15 cellular contexts compared by ENCODE assay signal in genomic region chr16:67280090-67281015, GRCh38. TPM values are rescaled to one million over a fixed set of nuclear protein-coding genes. Genes with fewer than 3 reads are reported as not detected.
DNase-seq lines count a peak whose midpoint lies in the region; TF ChIP-seq lines count a peak whose summit lies in the region.
"Had no signal": no experiment of that assay in that cellular context is flagged by ENCODE, and none has a peak within 500 bp of the region (broad histone marks: within the 10 kb centered on the region; RNA-seq: fewer than 3 reads in every experiment).

No MANE protein-coding gene starts in this region.

- H4K20me1 ChIP-seq in MM.1S (ENCODE audit: insufficient read depth, low read length), result no peaks in the 10 kb centered on the region

- H3K27ac Mint-ChIP-seq in activated naive CD4-positive, alpha-beta T cell treated with anti-CD3 and anti-CD28 coated beads for 36 hours, result no peak overlapping the region

- H3K4me1 ChIP-seq in MM.1S (ENCODE audit: low read length), result peaks cover 5% of the 10 kb centered on the region; the same call in 1 of the 2 replicates
- H3K4me1 ChIP-seq in colonic mucosa, result no peaks in the 10 kb centered on the region

- no peaks in the 10 kb centered on the region for H3F3A ChIP-seq in MM.1S (ENCODE audit: insufficient read depth, low read length)

- H3K27ac ChIP-seq in MM.1S (ENCODE audit: low read length) (no peak overlapping the region), colonic mucosa (no peak overlapping the region), skin epidermis (peak overlapping the region in 5 of 21 experiments; percentile 76 to 90 (median 86))

- peaks cover 20% of the 10 kb centered on the region for H3K4me1 Mint-ChIP-seq in activated naive CD4-positive, alpha-beta T cell treated with anti-CD3 and anti-CD28 coated beads for 36 hours (ENCODE audit: low read depth)

- H3K9me3 ChIP-seq in MM.1S (replicated peaks; ENCODE audit: insufficient read depth, low read length) (no peaks in the 10 kb centered on the region), colonic mucosa (no peaks in the 10 kb centered on the region)
- H3K9me3 ChIP-seq: ascending aorta had no signal

- no peak for DNase-seq in activated naive CD4-positive, alpha-beta T cell treated with anti-CD3 and anti-CD28 coated beads for 36 hours
- no peak for DNase-seq in activated naive CD4-positive, alpha-beta T cell (lab: John Stamatoyannopoulos, UW)
- DNase-seq in MM.1S, result no peak
- no peak for DNase-seq in colonic mucosa
- no peak for DNase-seq in superior temporal gyrus (ENCODE audit: extremely low spot score)
- no peak for DNase-seq in NCI-H1105 treated with DMSO at 0.1 percent for 48 hours (lab: John Stamatoyannopoulos, UW)
- DNase-seq in SKM-1 (lab: John Stamatoyannopoulos, UW; ENCODE audit: unreplicated experiment), result no peak
- DNase-seq: effector memory CD4-positive, alpha-beta T cell; NCI-H510A treated with DMSO at 0.1 percent for 48 hours; occipital lobe; stimulated activated CD8-positive, alpha-beta memory T cell treated with anti-CD3 and anti-CD28 coated beads, Interleukin-4, amount 100 ng/mL, for 48 hours had no signal

- no peaks in the 10 kb centered on the region for H3K9me2 ChIP-seq in MM.1S (replicated peaks; ENCODE audit: insufficient read depth, low read length)

- CTCF ChIA-PET in activated naive CD4-positive, alpha-beta T cell treated with anti-CD3 and anti-CD28 coated beads for 36 hours (lab: Charles Lee), result interaction anchor here (0.7 to 2.9 kb wide), 10 partner anchors 14 to 168 kb away, joined by 3 to 10 read pairs (median 4); partner anchors contain the start of genes KCTD19 and LRRC36

- H3K4me3 Mint-ChIP-seq in activated naive CD4-positive, alpha-beta T cell treated with anti-CD3 and anti-CD28 coated beads for 36 hours, result peak overlapping the region; percentile 38

- H2AFZ ChIP-seq in MM.1S (ENCODE audit: low read length), result peak overlapping the region; percentile 85

- intact Hi-C loops in activated naive CD4-positive, alpha-beta T cell treated with anti-CD3 and anti-CD28 coated beads for 36 hours (cut with micrococcal nuclease), result no loop called here
- intact Hi-C loops in colonic mucosa (cut with DNase I), result loop anchor here (5.0 to 10.0 kb wide), 2 partner anchors 83 to 134 kb away; partner anchors contain the start of genes ELMO3 and ZDHHC1

- no peak overlapping the region for H3K9ac ChIP-seq in MM.1S (ENCODE audit: low read length)
- peak overlapping the region; percentile 23 to 33 for H3K9ac ChIP-seq in colonic mucosa (ENCODE audit: low read depth in 2 of 2, low read length in 2 of 2)

- H3K4me2 ChIP-seq in MM.1S (ENCODE audit: low read depth, low read length), result no peak overlapping the region; the same call in 1 of the 2 replicates

- no peak overlapping the region for H3K4me3 ChIP-seq in MM.1S (ENCODE audit: low read length)
- no peak overlapping the region for H3K4me3 ChIP-seq in colonic mucosa
- peak overlapping the region in 5 of 7 experiments; percentile 46 to 87 (median 74) for H3K4me3 ChIP-seq in skin epidermis

- H3K36me3 ChIP-seq in MM.1S (replicated peaks; ENCODE audit: insufficient read depth, low read length), result no peaks in the 10 kb centered on the region
- no peaks in the 10 kb centered on the region for H3K36me3 ChIP-seq in colonic mucosa
- H3K36me3 ChIP-seq: ascending aorta had no signal

- TF ChIP-seq CTCF in MM.1S (IDR thresholded peaks at IDR 0.05; ENCODE audit: low read length) (no peak), colonic mucosa (IDR thresholded peaks at IDR 0.05) (no peak)

- H3K79me2 ChIP-seq in MM.1S (ENCODE audit: low read length), result peaks cover 14% of the 10 kb centered on the region

- no peaks in the 10 kb centered on the region for H3K9me3 Mint-ChIP-seq in activated naive CD4-positive, alpha-beta T cell treated with anti-CD3 and anti-CD28 coated beads for 36 hours

- H3K27me3 ChIP-seq in MM.1S (replicated peaks; ENCODE audit: insufficient read depth, low read length) (no peaks in the 10 kb centered on the region), colonic mucosa (no peaks in the 10 kb centered on the region)
- H3K27me3 ChIP-seq: ascending aorta had no signal

- H3K27me3 Mint-ChIP-seq in activated naive CD4-positive, alpha-beta T cell treated with anti-CD3 and anti-CD28 coated beads for 36 hours (ENCODE audit: low read depth), result no peaks in the 10 kb centered on the region

- peaks cover 11% of the 10 kb centered on the region for H3K36me3 Mint-ChIP-seq in activated naive CD4-positive, alpha-beta T cell treated with anti-CD3 and anti-CD28 coated beads for 36 hours (ENCODE audit: low read depth)

RNA-seq across cellular contexts. Expression of gene PLEKHG4, which starts 1.0 kb away (rescaled TPM):
- total RNA-seq in activated naive CD4-positive, alpha-beta T cell treated with anti-CD3 and anti-CD28 coated beads for 36 hours, result 10 to 100 TPM; 14.3 to 14.4 TPM
- 10 to 100 TPM; 13.1 to 14.7 TPM for total RNA-seq in colonic mucosa

RNA-seq across cellular contexts. Expression of gene SLC9A5, which starts 31.6 kb away (rescaled TPM):
- total RNA-seq in activated naive CD4-positive, alpha-beta T cell treated with anti-CD3 and anti-CD28 coated beads for 36 hours, result 1 to 10 TPM; 5.2 TPM
- 1 to 10 TPM in 1 of 2 donors, under 1 TPM in 1; 0.48 to 2.1 TPM for total RNA-seq in colonic mucosa

RNA-seq across cellular contexts. Expression of gene FHOD1, which starts 33.1 kb away (rescaled TPM):
- total RNA-seq in activated naive CD4-positive, alpha-beta T cell treated with anti-CD3 and anti-CD28 coated beads for 36 hours, result 10 to 100 TPM; 70.7 to 73.7 TPM
- 10 to 100 TPM; 21.6 to 47.2 TPM for total RNA-seq in colonic mucosa

RNA-seq across cellular contexts. Expression of gene KCTD19, which starts 46.2 kb away (rescaled TPM):
- 1 to 10 TPM; 1.0 to 1.3 TPM for total RNA-seq in activated naive CD4-positive, alpha-beta T cell treated with anti-CD3 and anti-CD28 coated beads for 36 hours
- under 1 TPM in 1 of 2 donors, not detected in 1; 0.24 TPM for total RNA-seq in colonic mucosa
- total RNA-seq: ascending aorta, SK-MEL-5 had no signal

RNA-seq across cellular contexts. Expression of gene LRRC36, which starts 46.3 kb away (rescaled TPM):
- total RNA-seq in activated naive CD4-positive, alpha-beta T cell treated with anti-CD3 and anti-CD28 coated beads for 36 hours, result under 1 TPM in 1 of 2 experiments, not detected in 1; 0.64 TPM
- 1 to 10 TPM in 1 of 2 donors, not detected in 1; 1.1 TPM for total RNA-seq in colonic mucosa
- total RNA-seq: ascending aorta, G401 had no signal

Comparison
In these comparisons a context has a peak if more than half of its experiments do, and no peak if none do; other contexts are left out.
1. H3K4me3 ChIP-seq: peak in skin epidermis (5 of 7); none in MM.1S (single experiment) and colonic mucosa (single experiment).